18 cellular contexts compared by ENCODE assay signal in the genomic region with DNA sequence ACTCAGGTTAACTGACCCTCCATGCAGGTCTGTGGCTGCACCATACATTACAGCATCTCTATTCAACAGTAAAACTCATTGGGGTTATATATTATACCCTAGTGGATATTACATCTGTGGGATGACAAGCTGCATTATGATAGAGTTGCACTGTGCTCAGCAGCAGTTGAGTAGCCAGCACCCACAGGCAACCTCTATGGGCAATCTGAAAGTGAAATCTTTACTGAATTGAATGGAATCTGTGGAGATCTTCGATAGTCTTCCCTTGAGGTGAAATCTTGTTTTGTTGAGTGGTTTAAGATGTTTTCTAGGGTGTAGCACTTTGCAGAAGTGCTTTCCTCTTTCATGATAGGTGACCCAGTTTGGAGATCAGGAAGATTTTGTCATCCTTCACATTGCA.
DNase-seq lines count a peak whose midpoint lies in the region; ATAC-seq and TF ChIP-seq lines count a peak whose summit lies in the region.
"Had no signal": no experiment of that assay in that cellular context is flagged by ENCODE, and none has a peak within 500 bp of the region (broad histone marks: within the 10 kb centered on the region; RNA-seq: fewer than 3 reads in every experiment).

No MANE protein-coding gene starts in this region.

- H3K79me2 ChIP-seq in HCT116 (ENCODE audit: insufficient read depth, low read length): no peaks in the 10 kb centered on the region

- no TSS peak for BruUV-seq in HCT116 (replicated peaks; lab: Mats Ljungman, UMichigan)

- TF ChIP-seq CTCF in CD8-positive, alpha-beta T cell (IDR thresholded peaks at IDR 0.05): no peak
- no peak for TF ChIP-seq CTCF in HCT116 (IDR thresholded peaks at IDR 0.05 in 2 of 3, conservative IDR thresholded peaks at IDR 0.05 in 1 of 3; ENCODE audit: borderline replicate concordance in 1 of 3, insufficient read depth in 1 of 3, low read depth in 2 of 3, low read length in 2 of 3)
- TF ChIP-seq CTCF in spleen (IDR thresholded peaks at IDR 0.05 in 8 of 11, conservative IDR thresholded peaks at IDR 0.05 in 3 of 11): no peak

- H3K9me3 ChIP-seq in CD8-positive, alpha-beta T cell (ENCODE audit: low read length): no peaks in the 10 kb centered on the region
- H3K9me3 ChIP-seq in HCT116 (ENCODE audit: control insufficient read depth in 1 of 2, insufficient read depth in 1 of 2, low read depth in 1 of 2, low read length in 2 of 2) (no peaks in the 10 kb centered on the region), spleen (no peaks in the 10 kb centered on the region)
- H3K9me3 ChIP-seq in effector memory CD4-positive, alpha-beta T cell (ENCODE audit: control insufficient read depth, low read length): no peaks in the 10 kb centered on the region
- H3K9me3 ChIP-seq: esophagus squamous epithelium had no signal

- H3K4me1 Mint-ChIP-seq in CD8-positive, alpha-beta T cell (ENCODE audit: low read depth): peaks cover 48% of the 10 kb centered on the region

- 68 to 82% (median 75%) methylated on average over 1 of the region's 1 CpG for WGBS in spleen, 5 donors

- H3K4me2 ChIP-seq in HCT116 (ENCODE audit: low read length): no peak overlapping the region

- no peak overlapping the region for H3K4me3 ChIP-seq in CD8-positive, alpha-beta T cell (ENCODE audit: low read depth, low read length)
- H3K4me3 ChIP-seq in HCT116 (replicated peaks in 1 of 2; ENCODE audit: low read depth in 1 of 2, low read length in 2 of 2): no peak overlapping the region
- H3K4me3 ChIP-seq in effector memory CD4-positive, alpha-beta T cell (ENCODE audit: insufficient read depth, low read depth, low read length, poor library complexity, severe bottlenecking): peak overlapping the region; percentile 4
- no peak overlapping the region for H3K4me3 ChIP-seq in spleen
- H3K4me3 ChIP-seq: esophagus squamous epithelium had no signal

- no peaks in the 10 kb centered on the region for H3K9me2 ChIP-seq in HCT116 (ENCODE audit: insufficient read depth)

- no peak for DNase-seq in CD8-positive, alpha-beta T cell
- DNase-seq in HCT116 (ENCODE audit: low read depth, low spot score) (no peak), spleen (no peak), foreskin melanocyte (no peak), HUDEP-2 (lab: John Stamatoyannopoulos, UW; ENCODE audit: unreplicated experiment in 76 of 76) (no peak), islet precursor cell (no peak)
- no peak for DNase-seq in effector memory CD4-positive, alpha-beta T cell
- no peak for DNase-seq in activated naive CD4-positive, alpha-beta T cell treated with anti-CD3 and anti-CD28 coated beads, Interleukin-2, amount 50 U/mL, for 16 hours
- DNase-seq: activated naive CD4-positive, alpha-beta T cell; AML-193; esophagus squamous epithelium; GDM1; KBM-7; NCI-H1092; NCI-H524; Right ventricle myocardium superior; substantia nigra had no signal

- H3K27me3 Mint-ChIP-seq in CD8-positive, alpha-beta T cell (ENCODE audit: low read depth): no peaks in the 10 kb centered on the region
- H3K27me3 Mint-ChIP-seq: memory B cell had no signal

- H3K4me1 ChIP-seq in CD8-positive, alpha-beta T cell (ENCODE audit: insufficient read depth, low read length): peaks cover 15% of the 10 kb centered on the region
- H3K4me1 ChIP-seq in HCT116 (ENCODE audit: control insufficient read depth in 1 of 2, insufficient read depth in 2 of 2, low read length in 2 of 2) (peaks cover 13 to 22% of the 10 kb centered on the region in 2 experiments), spleen (peaks cover 17 to 48% (median 26%) of the 10 kb centered on the region in 6 donors)
- peaks cover 23% of the 10 kb centered on the region for H3K4me1 ChIP-seq in effector memory CD4-positive, alpha-beta T cell (ENCODE audit: control insufficient read depth, insufficient read depth, low read length, poor library complexity, severe bottlenecking)

- RAD21 ChIA-PET in HCT116 (lab: Charles Lee; ENCODE audit: low non-redundant PET in 1 of 2, low total read pairs in 2 of 2, uncharacterized antibody in 2 of 2, unreplicated experiment in 2 of 2): no interaction called here

- peak overlapping the region; percentile 37 for H3K27ac Mint-ChIP-seq in CD8-positive, alpha-beta T cell
- H3K27ac Mint-ChIP-seq: memory B cell had no signal

- no peaks in the 10 kb centered on the region for H3K27me3 ChIP-seq in CD8-positive, alpha-beta T cell (ENCODE audit: insufficient read depth, low read length)
- H3K27me3 ChIP-seq in HCT116 (ENCODE audit: insufficient read depth, low read length) (no peaks in the 10 kb centered on the region), spleen (replicated peaks in 1 of 7) (no peaks in the 10 kb centered on the region)
- no peaks in the 10 kb centered on the region for H3K27me3 ChIP-seq in effector memory CD4-positive, alpha-beta T cell (replicated peaks; ENCODE audit: control insufficient read depth, insufficient read depth, low read length, poor library complexity, severe bottlenecking)
- H3K27me3 ChIP-seq: esophagus squamous epithelium had no signal

- POLR2A ChIA-PET in CD8-positive, alpha-beta T cell (lab: Charles Lee): no interaction called here
- POLR2A ChIA-PET in HCT116 (lab: Charles Lee): no interaction called here

- H3K9ac ChIP-seq in HCT116 (ENCODE audit: low read length): no peak overlapping the region

- H3K4me3 Mint-ChIP-seq in CD8-positive, alpha-beta T cell: peak overlapping the region; percentile 4
- H3K4me3 Mint-ChIP-seq: memory B cell had no signal

- TF ChIP-seq POLR2A in HCT116 (IDR thresholded peaks at IDR 0.05; ENCODE audit: borderline replicate concordance, extremely low read depth, insufficient read depth, insufficient read length) (no peak), spleen (IDR thresholded peaks at IDR 0.05) (no peak)

- no peaks in the 10 kb centered on the region for H3K9me3 Mint-ChIP-seq in CD8-positive, alpha-beta T cell
- H3K9me3 Mint-ChIP-seq: memory B cell had no signal

- H3K27ac ChIP-seq in CD8-positive, alpha-beta T cell (ENCODE audit: low read depth, low read length): no peak overlapping the region
- H3K27ac ChIP-seq in HCT116 (ENCODE audit: low read depth, low read length) (peak overlapping the region; percentile 40; the same call in 1 of the 2 replicates), spleen (peak overlapping the region in 5 of 8 donors; percentile 32 to 82 (median 77))
- peak overlapping the region; percentile 2 for H3K27ac ChIP-seq in effector memory CD4-positive, alpha-beta T cell (ENCODE audit: insufficient read depth, low read length, poor library complexity, severe bottlenecking)

- CTCF ChIA-PET in CD8-positive, alpha-beta T cell (lab: Charles Lee): no interaction called here
- CTCF ChIA-PET in HCT116 (lab: Charles Lee): interaction anchor here (1.4 kb wide), 1 partner anchor 11 kb away, joined by 4 read pairs; no protein-coding TSS in a partner anchor

- intact Hi-C loops in CD8-positive, alpha-beta T cell (cut with DNase I, micrococcal nuclease): no loop called here
- intact Hi-C loops in HCT116 (cut with micrococcal nuclease): no loop called here
- intact Hi-C loops in spleen (cut with DNase I; ENCODE audit: low total_unique reads): no loop called here

- no peak for ATAC-seq in CD8-positive, alpha-beta T cell
- no peak for ATAC-seq in HCT116

- no peaks in the 10 kb centered on the region for H3K36me3 Mint-ChIP-seq in CD8-positive, alpha-beta T cell
- H3K36me3 Mint-ChIP-seq: memory B cell had no signal

- no peak for TF ChIP-seq RAD21 in HCT116 (IDR thresholded peaks at IDR 0.05; ENCODE audit: low read depth)

- H3K36me3 ChIP-seq in CD8-positive, alpha-beta T cell (ENCODE audit: insufficient read depth, low read length): no peaks in the 10 kb centered on the region
- H3K36me3 ChIP-seq in HCT116 (ENCODE audit: control insufficient read depth in 1 of 2, insufficient read depth in 2 of 2, low read length in 2 of 2) (no peaks in the 10 kb centered on the region), spleen (no peaks in the 10 kb centered on the region)
- no peaks in the 10 kb centered on the region for H3K36me3 ChIP-seq in effector memory CD4-positive, alpha-beta T cell (ENCODE audit: control insufficient read depth, insufficient read depth, low read length)
- H3K36me3 ChIP-seq: esophagus squamous epithelium had no signal

- H4K20me1 ChIP-seq in HCT116 (ENCODE audit: insufficient read depth): no peaks in the 10 kb centered on the region

- H2AFZ ChIP-seq in HCT116 (ENCODE audit: low read depth, low read length, poor library complexity, severe bottlenecking): no peak overlapping the region

TF ChIP-seq in HCT116, 20 proteins besides CTCF, POLR2A, EP300 and RAD21:
- no peak for TF ChIP-seq CEBPB (IDR thresholded peaks at IDR 0.05; ENCODE audit: low read depth)
- TF ChIP-seq EGR1 (IDR thresholded peaks at IDR 0.05; ENCODE audit: low read depth): no peak
- no peak for TF ChIP-seq ZFX (IDR thresholded peaks at IDR 0.05)
- no peak for TF ChIP-seq TCF7L2 (IDR thresholded peaks at IDR 0.05; ENCODE audit: borderline replicate concordance, extremely low read depth, insufficient read depth, insufficient read length)
- TF ChIP-seq POLR2AphosphoS5 (IDR thresholded peaks at IDR 0.05; ENCODE audit: low read depth, low read length): no peak
